16 cellular contexts compared by ENCODE assay signal in genomic region chr7:132609906-132610520, GRCh38. TPM values are rescaled to one million over a fixed set of nuclear protein-coding genes. Genes with fewer than 3 reads are reported as not detected.
"Had no signal": no experiment of that assay in that cellular context is flagged by ENCODE, and none has a peak within 500 bp of the region (broad histone marks: within the 10 kb centered on the region; RNA-seq: fewer than 3 reads in every experiment).

No MANE protein-coding gene starts in this region.

- H3K36me3 Mint-ChIP-seq: naive B cell, neural progenitor cell had no signal

- H3K9me3 Mint-ChIP-seq: activated B cell treated with CpG ODN at 0.5 μM for 24 hours; activated CD4-positive, alpha-beta T cell treated with anti-CD3 and anti-CD28 coated beads, Interleukin-2, amount 10 ng/mL, durations not matched to agents 7 days and 5 days; activated naive CD8-positive, alpha-beta T cell treated with anti-CD3 and anti-CD28 coated beads for 36 hours; activated T-cell treated with anti-CD3 and anti-CD28 coated beads, Interleukin-2, amount 50 U/mL, for 72 hours; neural progenitor cell; stimulated activated naive CD8-positive, alpha-beta T cell treated with anti-CD3 and anti-CD28 coated beads, Interleukin-15, amount 100 ng/mL, for 72 hours had no signal

- DNase-seq: activated B cell treated with CpG ODN at 0.5 μM for 24 hours; activated CD4-positive, alpha-beta T cell treated with anti-CD3 and anti-CD28 coated beads, Interleukin-2, amount 10 ng/mL, durations not matched to agents 7 days and 5 days; activated CD8-positive, alpha-beta memory T cell treated with anti-CD3 and anti-CD28 coated beads, Interleukin-2, amount 50 U/mL, for 48 hours; activated gamma-delta T cell; activated naive CD8-positive, alpha-beta T cell treated with anti-CD3 and anti-CD28 coated beads for 36 hours; activated T-cell treated with anti-CD3 and anti-CD28 coated beads, Interleukin-2, amount 50 U/mL, for 72 hours; brain microvascular endothelial cell; dermis blood vessel endothelial cell; head of caudate nucleus; mammary epithelial cell; naive B cell; stimulated activated CD4-positive, alpha-beta T cell treated with anti-CD3 and anti-CD28 coated beads, Interleukin-1b, Interleukin-23, amount 100 ng/mL, for 48 hours; stimulated activated naive CD8-positive, alpha-beta T cell treated with anti-CD3 and anti-CD28 coated beads, Interleukin-15, amount 100 ng/mL, for 72 hours; testis; upper lobe of left lung had no signal

- H3K4me3 Mint-ChIP-seq: activated B cell treated with CpG ODN at 0.5 μM for 24 hours; activated CD4-positive, alpha-beta T cell treated with anti-CD3 and anti-CD28 coated beads, Interleukin-2, amount 10 ng/mL, durations not matched to agents 7 days and 5 days; activated naive CD8-positive, alpha-beta T cell treated with anti-CD3 and anti-CD28 coated beads for 36 hours; activated T-cell treated with anti-CD3 and anti-CD28 coated beads, Interleukin-2, amount 50 U/mL, for 72 hours; naive B cell; neural progenitor cell; stimulated activated naive CD8-positive, alpha-beta T cell treated with anti-CD3 and anti-CD28 coated beads, Interleukin-15, amount 100 ng/mL, for 72 hours had no signal

- ATAC-seq: activated T-cell treated with anti-CD3 and anti-CD28 coated beads, Interleukin-2, amount 50 U/mL, for 72 hours; stimulated activated naive CD8-positive, alpha-beta T cell treated with anti-CD3 and anti-CD28 coated beads, Interleukin-15, amount 100 ng/mL, for 72 hours had no signal

- H3K27ac Mint-ChIP-seq: activated B cell treated with CpG ODN at 0.5 μM for 24 hours; activated CD4-positive, alpha-beta T cell treated with anti-CD3 and anti-CD28 coated beads, Interleukin-2, amount 10 ng/mL, durations not matched to agents 7 days and 5 days; activated naive CD8-positive, alpha-beta T cell treated with anti-CD3 and anti-CD28 coated beads for 36 hours; activated T-cell treated with anti-CD3 and anti-CD28 coated beads, Interleukin-2, amount 50 U/mL, for 72 hours; naive B cell; neural progenitor cell; stimulated activated naive CD8-positive, alpha-beta T cell treated with anti-CD3 and anti-CD28 coated beads, Interleukin-15, amount 100 ng/mL, for 72 hours had no signal

RNA-seq across cellular contexts. Expression of gene PLXNA4, which starts 33.7 kb away (rescaled TPM):
- total RNA-seq: activated B cell treated with CpG ODN at 0.5 μM for 24 hours had no signal
